ENCODE assay signal across 1 cellular context in genomic region chr4:119104644-119105273, GRCh38.
TF ChIP-seq lines count a peak whose summit lies in the region.

No MANE protein-coding gene starts in this region.

TF ChIP-seq in WTC11, 78 proteins besides CTCF, POLR2A, EP300 and RAD21 (continued from another document):
- TF ChIP-seq, protein P1, sequence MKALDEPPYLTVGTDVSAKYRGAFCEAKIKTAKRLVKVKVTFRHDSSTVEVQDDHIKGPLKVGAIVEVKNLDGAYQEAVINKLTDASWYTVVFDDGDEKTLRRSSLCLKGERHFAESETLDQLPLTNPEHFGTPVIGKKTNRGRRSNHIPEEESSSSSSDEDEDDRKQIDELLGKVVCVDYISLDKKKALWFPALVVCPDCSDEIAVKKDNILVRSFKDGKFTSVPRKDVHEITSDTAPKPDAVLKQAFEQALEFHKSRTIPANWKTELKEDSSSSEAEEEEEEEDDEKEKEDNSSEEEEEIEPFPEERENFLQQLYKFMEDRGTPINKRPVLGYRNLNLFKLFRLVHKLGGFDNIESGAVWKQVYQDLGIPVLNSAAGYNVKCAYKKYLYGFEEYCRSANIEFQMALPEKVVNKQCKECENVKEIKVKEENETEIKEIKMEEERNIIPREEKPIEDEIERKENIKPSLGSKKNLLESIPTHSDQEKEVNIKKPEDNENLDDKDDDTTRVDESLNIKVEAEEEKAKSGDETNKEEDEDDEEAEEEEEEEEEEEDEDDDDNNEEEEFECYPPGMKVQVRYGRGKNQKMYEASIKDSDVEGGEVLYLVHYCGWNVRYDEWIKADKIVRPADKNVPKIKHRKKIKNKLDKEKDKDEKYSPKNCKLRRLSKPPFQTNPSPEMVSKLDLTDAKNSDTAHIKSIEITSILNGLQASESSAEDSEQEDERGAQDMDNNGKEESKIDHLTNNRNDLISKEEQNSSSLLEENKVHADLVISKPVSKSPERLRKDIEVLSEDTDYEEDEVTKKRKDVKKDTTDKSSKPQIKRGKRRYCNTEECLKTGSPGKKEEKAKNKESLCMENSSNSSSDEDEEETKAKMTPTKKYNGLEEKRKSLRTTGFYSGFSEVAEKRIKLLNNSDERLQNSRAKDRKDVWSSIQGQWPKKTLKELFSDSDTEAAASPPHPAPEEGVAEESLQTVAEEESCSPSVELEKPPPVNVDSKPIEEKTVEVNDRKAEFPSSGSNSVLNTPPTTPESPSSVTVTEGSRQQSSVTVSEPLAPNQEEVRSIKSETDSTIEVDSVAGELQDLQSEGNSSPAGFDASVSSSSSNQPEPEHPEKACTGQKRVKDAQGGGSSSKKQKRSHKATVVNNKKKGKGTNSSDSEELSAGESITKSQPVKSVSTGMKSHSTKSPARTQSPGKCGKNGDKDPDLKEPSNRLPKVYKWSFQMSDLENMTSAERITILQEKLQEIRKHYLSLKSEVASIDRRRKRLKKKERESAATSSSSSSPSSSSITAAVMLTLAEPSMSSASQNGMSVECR (CRISPR knock-in tag; IDR thresholded peaks at IDR 0.05; ENCODE audit: borderline replicate concordance): no peak
- no peak for TF ChIP-seq NR2C2 (CRISPR knock-in tag; IDR thresholded peaks at IDR 0.05)
- TF ChIP-seq SMAD4 (CRISPR knock-in tag; IDR thresholded peaks at IDR 0.05): no peak
- TF ChIP-seq, protein P2, sequence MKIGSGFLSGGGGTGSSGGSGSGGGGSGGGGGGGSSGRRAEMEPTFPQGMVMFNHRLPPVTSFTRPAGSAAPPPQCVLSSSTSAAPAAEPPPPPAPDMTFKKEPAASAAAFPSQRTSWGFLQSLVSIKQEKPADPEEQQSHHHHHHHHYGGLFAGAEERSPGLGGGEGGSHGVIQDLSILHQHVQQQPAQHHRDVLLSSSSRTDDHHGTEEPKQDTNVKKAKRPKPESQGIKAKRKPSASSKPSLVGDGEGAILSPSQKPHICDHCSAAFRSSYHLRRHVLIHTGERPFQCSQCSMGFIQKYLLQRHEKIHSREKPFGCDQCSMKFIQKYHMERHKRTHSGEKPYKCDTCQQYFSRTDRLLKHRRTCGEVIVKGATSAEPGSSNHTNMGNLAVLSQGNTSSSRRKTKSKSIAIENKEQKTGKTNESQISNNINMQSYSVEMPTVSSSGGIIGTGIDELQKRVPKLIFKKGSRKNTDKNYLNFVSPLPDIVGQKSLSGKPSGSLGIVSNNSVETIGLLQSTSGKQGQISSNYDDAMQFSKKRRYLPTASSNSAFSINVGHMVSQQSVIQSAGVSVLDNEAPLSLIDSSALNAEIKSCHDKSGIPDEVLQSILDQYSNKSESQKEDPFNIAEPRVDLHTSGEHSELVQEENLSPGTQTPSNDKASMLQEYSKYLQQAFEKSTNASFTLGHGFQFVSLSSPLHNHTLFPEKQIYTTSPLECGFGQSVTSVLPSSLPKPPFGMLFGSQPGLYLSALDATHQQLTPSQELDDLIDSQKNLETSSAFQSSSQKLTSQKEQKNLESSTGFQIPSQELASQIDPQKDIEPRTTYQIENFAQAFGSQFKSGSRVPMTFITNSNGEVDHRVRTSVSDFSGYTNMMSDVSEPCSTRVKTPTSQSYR (CRISPR knock-in tag; IDR thresholded peaks at IDR 0.05): no peak
- TF ChIP-seq, protein P3, sequence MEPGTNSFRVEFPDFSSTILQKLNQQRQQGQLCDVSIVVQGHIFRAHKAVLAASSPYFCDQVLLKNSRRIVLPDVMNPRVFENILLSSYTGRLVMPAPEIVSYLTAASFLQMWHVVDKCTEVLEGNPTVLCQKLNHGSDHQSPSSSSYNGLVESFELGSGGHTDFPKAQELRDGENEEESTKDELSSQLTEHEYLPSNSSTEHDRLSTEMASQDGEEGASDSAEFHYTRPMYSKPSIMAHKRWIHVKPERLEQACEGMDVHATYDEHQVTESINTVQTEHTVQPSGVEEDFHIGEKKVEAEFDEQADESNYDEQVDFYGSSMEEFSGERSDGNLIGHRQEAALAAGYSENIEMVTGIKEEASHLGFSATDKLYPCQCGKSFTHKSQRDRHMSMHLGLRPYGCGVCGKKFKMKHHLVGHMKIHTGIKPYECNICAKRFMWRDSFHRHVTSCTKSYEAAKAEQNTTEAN (CRISPR knock-in tag; IDR thresholded peaks at IDR 0.05): no peak
- TF ChIP-seq CREM (CRISPR knock-in tag; IDR thresholded peaks at IDR 0.05): no peak
- TF ChIP-seq, protein P4, sequence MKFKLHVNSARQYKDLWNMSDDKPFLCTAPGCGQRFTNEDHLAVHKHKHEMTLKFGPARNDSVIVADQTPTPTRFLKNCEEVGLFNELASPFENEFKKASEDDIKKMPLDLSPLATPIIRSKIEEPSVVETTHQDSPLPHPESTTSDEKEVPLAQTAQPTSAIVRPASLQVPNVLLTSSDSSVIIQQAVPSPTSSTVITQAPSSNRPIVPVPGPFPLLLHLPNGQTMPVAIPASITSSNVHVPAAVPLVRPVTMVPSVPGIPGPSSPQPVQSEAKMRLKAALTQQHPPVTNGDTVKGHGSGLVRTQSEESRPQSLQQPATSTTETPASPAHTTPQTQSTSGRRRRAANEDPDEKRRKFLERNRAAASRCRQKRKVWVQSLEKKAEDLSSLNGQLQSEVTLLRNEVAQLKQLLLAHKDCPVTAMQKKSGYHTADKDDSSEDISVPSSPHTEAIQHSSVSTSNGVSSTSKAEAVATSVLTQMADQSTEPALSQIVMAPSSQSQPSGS (CRISPR knock-in tag; IDR thresholded peaks at IDR 0.05; ENCODE audit: borderline replicate concordance, low read depth): no peak
- TF ChIP-seq SMAD3 (CRISPR knock-in tag; IDR thresholded peaks at IDR 0.05; ENCODE audit: borderline replicate concordance): no peak
